1 cellular context compared by ENCODE assay signal in genomic region chr13:49029570-49029969, GRCh38.
TF ChIP-seq lines count a peak whose summit lies in the region.

No MANE protein-coding gene starts in this region.

TF ChIP-seq in GM12878, 131 proteins besides CTCF, POLR2A, EP300 and RAD21:
- TF ChIP-seq ATF7 (IDR thresholded peaks at IDR 0.05; ENCODE audit: low read depth) (no peak), NFIC (IDR thresholded peaks at IDR 0.05; ENCODE audit: low read depth, low read length) (peak; percentile 61; the same call in 1 of the 2 replicates), JUNB (IDR thresholded peaks at IDR 0.05) (peak; percentile 80), CEBPZ (IDR thresholded peaks at IDR 0.05; ENCODE audit: low read depth, low read length) (no peak), RB1 (IDR thresholded peaks at IDR 0.05; ENCODE audit: borderline replicate concordance) (no peak), ZSCAN29 (IDR thresholded peaks at IDR 0.05) (no peak), LARP7 (IDR thresholded peaks at IDR 0.05) (no peak), MTA3 (IDR thresholded peaks at IDR 0.05; ENCODE audit: borderline replicate concordance, low read length) (no peak), CBX5 (IDR thresholded peaks at IDR 0.05; ENCODE audit: low read depth) (0 out of 2 replicates have a peak, but pooled peaks have one; percentile 32), BRCA1 (IDR thresholded peaks at IDR 0.05; ENCODE audit: low read depth, low read length) (no peak), ZNF592 (IDR thresholded peaks at IDR 0.05) (no peak), NR2F1 (conservative IDR thresholded peaks at IDR 0.05) (no peak), ZBTB4 (CRISPR knock-in tag; IDR thresholded peaks at IDR 0.05) (no peak), RUNX3 (IDR thresholded peaks at IDR 0.05; ENCODE audit: low read length) (peak; percentile 14; the same call in 1 of the 2 replicates), SIN3A (IDR thresholded peaks at IDR 0.05; ENCODE audit: low read depth, low read length) (no peak), MYB (IDR thresholded peaks at IDR 0.05; ENCODE audit: borderline replicate concordance, low read depth, low read length) (no peak), POU2F2 (IDR thresholded peaks at IDR 0.05; ENCODE audit: borderline replicate concordance, low read depth, low read length) (no peak)
